Comparison of ENCODE assay signal across 7 cellular contexts in the genomic region with DNA sequence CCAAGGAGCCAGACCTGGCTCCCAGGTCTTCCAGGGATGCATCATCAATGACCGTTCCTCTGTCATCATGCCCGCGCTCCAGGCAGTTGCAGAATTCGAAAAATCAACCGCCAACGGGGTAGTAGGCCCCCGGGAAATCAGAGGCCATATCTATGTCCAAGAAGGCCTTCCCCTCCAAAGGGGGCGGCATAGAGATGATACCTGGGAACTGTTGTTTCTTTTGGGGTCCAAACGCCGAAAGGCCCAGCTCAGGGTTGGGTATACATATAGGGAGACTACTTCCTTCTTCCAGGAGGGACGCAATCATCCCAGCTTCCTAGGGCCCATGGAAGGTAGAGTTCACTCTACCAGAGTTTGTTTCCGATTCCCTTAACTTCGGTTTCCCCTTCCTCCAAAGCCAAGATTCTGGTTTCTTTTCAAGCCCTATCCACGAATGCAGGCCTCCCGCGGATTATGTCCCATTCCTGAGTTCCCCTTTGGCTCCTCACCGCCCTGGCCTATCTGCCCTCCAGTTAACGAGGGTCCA. TPM values are rescaled to one million over a fixed set of nuclear protein-coding genes. Genes with fewer than 3 reads are reported as not detected.
A peak's percentile ranks its signal among the peaks of the same experiment; 100 is the strongest.
DNase-seq lines count a peak whose midpoint lies in the region; FAIRE-seq and TF ChIP-seq lines count a peak whose summit lies in the region.

No MANE protein-coding gene starts in this region.

- H3K9ac ChIP-seq in kidney (ENCODE audit: low read length in 2 of 2) = peak overlapping the region; percentile 71 to 97

- TF ChIP-seq POLR2A in stomach (IDR thresholded peaks at IDR 0.05) = no peak

- H3K9me3 ChIP-seq in kidney (ENCODE audit: control insufficient read depth in 1 of 2, low read length in 2 of 2) = no peaks in the 10 kb centered on the region
- no peaks in the 10 kb centered on the region for H3K9me3 ChIP-seq in stomach

- peak; percentile 51 for DNase-seq in LHCN-M2 (ENCODE audit: low read depth)
- DNase-seq in astrocyte of the spinal cord (ENCODE audit: low read depth, low spot score) = peak; percentile 19
- no peak for DNase-seq in kidney
- no peak for DNase-seq in stomach
- no peak for DNase-seq in ureter (ENCODE audit: low spot score)
- DNase-seq in NCI-H1105 (lab: John Stamatoyannopoulos, UW) = no peak

- H3K27ac ChIP-seq in kidney (ENCODE audit: low read depth in 2 of 2, low read length in 2 of 2) = peak overlapping the region; percentile 89
- peak overlapping the region; percentile 86 to 96 (median 92) for H3K27ac ChIP-seq in stomach

- H3K36me3 ChIP-seq in kidney (ENCODE audit: control insufficient read depth in 1 of 2, insufficient read depth in 2 of 2, low read length in 2 of 2) (peaks cover 0 to 10% of the 10 kb centered on the region in 2 donors), stomach (peaks cover 5 to 33% (median 28%) of the 10 kb centered on the region in 4 donors)

- H3K4me1 ChIP-seq in kidney (ENCODE audit: control insufficient read depth in 1 of 2, insufficient read depth in 1 of 2, low read depth in 1 of 2, low read length in 2 of 2) (peaks cover 8 to 10% of the 10 kb centered on the region in 2 donors), stomach (peaks cover 27 to 56% (median 46%) of the 10 kb centered on the region in 4 donors)

- in situ Hi-C loops in astrocyte of the spinal cord (cut with HindIII; ENCODE audit: low sequenced_read_pairs) = no loop called here

- H3K27me3 ChIP-seq in stomach = no peaks in the 10 kb centered on the region

- intact Hi-C loops in kidney (cut with DNase I) (no loop called here), stomach (cut with DNase I; ENCODE audit: low total_unique reads) (no loop called here)

- H3K4me3 ChIP-seq in GM08714 (ENCODE audit: low read length) = peak overlapping the region; percentile 88
- peak overlapping the region; percentile 95 for H3K4me3 ChIP-seq in astrocyte of the spinal cord (ENCODE audit: low read depth, low read length)
- peak overlapping the region; percentile 83 to 96 for H3K4me3 ChIP-seq in kidney (ENCODE audit: low read length in 2 of 2)
- peak overlapping the region; percentile 75 to 85 (median 80) for H3K4me3 ChIP-seq in stomach

- WGBS in stomach, 5 donors = 1 to 2% (median 1%) methylated on average over 18 of the region's 18 CpGs

- no peak for TF ChIP-seq EP300 in stomach (IDR thresholded peaks at IDR 0.05)

- TF ChIP-seq CTCF in astrocyte of the spinal cord (IDR thresholded peaks at IDR 0.05; ENCODE audit: low read depth, low read length) = peak; percentile 7
- TF ChIP-seq CTCF in kidney (IDR thresholded peaks at IDR 0.05; ENCODE audit: borderline replicate concordance, extremely low read depth, insufficient read depth) = no peak
- no peak for TF ChIP-seq CTCF in stomach (IDR thresholded peaks at IDR 0.05)

- FAIRE-seq in kidney (lab: Jason Lieb, UNC) = no peak

RNA-seq across cellular contexts. Expression of gene DCAF12, which starts 0.8 kb away (rescaled TPM):
- total RNA-seq in LHCN-M2 (2014; rRNA removed) (21.7 and 25.0 TPM in 2 replicates), kidney (33.0 TPM), stomach (10 to 100 TPM in 4 of 5 donors, 1 to 10 TPM in 1; 4.1 to 54.3 (median 29.1) TPM), ureter (31.6 TPM)
- polyA plus RNA-seq in LHCN-M2 (2012) = 12.4 TPM
- polyA plus RNA-seq in kidney (ENCODE audit: insufficient read depth, low read depth, low replicate concordance) (11.8 TPM), stomach (10 to 100 TPM in 2 of 3 donors, 1 to 10 TPM in 1; 9.7 to 20.0 (median 19.6) TPM)

RNA-seq across cellular contexts. Expression of gene UBAP1, which starts 53.1 kb away (rescaled TPM):
- total RNA-seq in LHCN-M2 (2014; rRNA removed) (23.4 and 25.5 TPM in 2 replicates), kidney (53.8 TPM), stomach (10 to 100 TPM; 17.7 to 53.1 (median 34.9) TPM), ureter (47.0 TPM)
- 30.2 TPM for polyA plus RNA-seq in LHCN-M2 (2012)
- polyA plus RNA-seq in kidney (ENCODE audit: insufficient read depth, low read depth, low replicate concordance) (39.4 TPM), stomach (10 to 100 TPM; 32.3 to 43.8 (median 33.2) TPM)

Comparison
In these comparisons a context has a peak if more than half of its experiments do, and no peak if none do; other contexts are left out.
1. DNase-seq: peak in LHCN-M2 (single experiment) and astrocyte of the spinal cord (single experiment); none in kidney (single experiment), stomach (single experiment), ureter (single experiment) and NCI-H1105 (single experiment).
2. Peak in every context shown above with its lines, with median percentiles within 50 percentile points of each other: H3K4me3 ChIP-seq.